In genomic region chr3:152100491-152101086, GRCh38 we compare ENCODE assay signal across 12 cellular contexts.
A peak's percentile ranks its signal among the peaks of the same experiment; 100 is the strongest.
DNase-seq lines count a peak whose midpoint lies in the region; ATAC-seq and TF ChIP-seq lines count a peak whose summit lies in the region.
"Had no signal": no experiment of that assay in that cellular context is flagged by ENCODE, and none has a peak within 500 bp of the region (broad histone marks: within the 10 kb centered on the region; RNA-seq: fewer than 3 reads in every experiment).

No MANE protein-coding gene starts in this region.

- H3K36me3 Mint-ChIP-seq in activated B cell treated with CpG ODN at 0.5 μM for 24 hours (ENCODE audit: low read depth), result no peaks in the 10 kb centered on the region

- ATAC-seq in DND-41 (ENCODE audit: insufficient read depth, low read depth), result peak; percentile 64
- peak; percentile 96 for ATAC-seq in HG03159 (IDR thresholded peaks at IDR 0.05; ENCODE audit: unreplicated experiment)
- peak; percentile 25 for ATAC-seq in activated B cell treated with CpG ODN at 0.5 μM for 24 hours (ENCODE audit: low read depth)

- 97% methylated on average over 3 of the region's 3 CpGs for WGBS in esophagus muscularis mucosa
- WGBS in ovary, 3 donors, result 87 to 94% (median 90%) methylated on average over 3 of the region's 3 CpGs

- POLR2A ChIA-PET in activated B cell treated with CpG ODN at 0.5 μM for 24 hours (lab: Charles Lee), result no interaction called here

- no peak for TF ChIP-seq CTCF in DND-41 (IDR thresholded peaks at IDR 0.05; ENCODE audit: borderline replicate concordance, extremely low read depth, low read length, poor library complexity, severe bottlenecking)
- TF ChIP-seq CTCF in GM20000 (IDR thresholded peaks at IDR 0.05; ENCODE audit: extremely low read depth, missing control alignments), result no peak
- no peak for TF ChIP-seq CTCF in activated B cell treated with CpG ODN at 0.5 μM for 24 hours (IDR thresholded peaks at IDR 0.05)
- no peak for TF ChIP-seq CTCF in esophagus muscularis mucosa (IDR thresholded peaks at IDR 0.05)
- TF ChIP-seq CTCF in ovary (IDR thresholded peaks at IDR 0.05), result no peak

- CTCF ChIA-PET in activated B cell treated with CpG ODN at 0.5 μM for 24 hours (lab: Charles Lee), result no interaction called here

- H3K9ac ChIP-seq in DND-41 (ENCODE audit: low read depth, low read length), result no peak overlapping the region

- H3K27ac Mint-ChIP-seq in activated B cell treated with CpG ODN at 0.5 μM for 24 hours, result no peak overlapping the region
- H3K27ac Mint-ChIP-seq: stimulated activated naive CD8-positive, alpha-beta T cell treated with anti-CD3 and anti-CD28 coated beads, Interleukin-15, Interleukin-2, amounts not matched to agents 100 ng/mL and 50 ng/mL, for 24 hours had no signal

- TF ChIP-seq POLR2A in esophagus muscularis mucosa (IDR thresholded peaks at IDR 0.05; ENCODE audit: low read depth) (no peak), ovary (IDR thresholded peaks at IDR 0.05) (no peak)

- TF ChIP-seq EP300 in esophagus muscularis mucosa (IDR thresholded peaks at IDR 0.05), result no peak
- no peak for TF ChIP-seq EP300 in ovary (IDR thresholded peaks at IDR 0.05)

- no peak overlapping the region for H2AFZ ChIP-seq in DND-41 (ENCODE audit: low read depth, low read length)

- no peaks in the 10 kb centered on the region for H3K9me3 Mint-ChIP-seq in activated B cell treated with CpG ODN at 0.5 μM for 24 hours
- H3K9me3 Mint-ChIP-seq: neural crest cell; stimulated activated naive CD8-positive, alpha-beta T cell treated with anti-CD3 and anti-CD28 coated beads, Interleukin-15, Interleukin-2, amounts not matched to agents 100 ng/mL and 50 ng/mL, for 24 hours had no signal

- no peak overlapping the region for H3K4me2 ChIP-seq in DND-41 (ENCODE audit: insufficient read depth, low read length)

- H3K27me3 ChIP-seq in DND-41 (ENCODE audit: insufficient read depth, low read length, poor library complexity) (no peaks in the 10 kb centered on the region), esophagus muscularis mucosa (no peaks in the 10 kb centered on the region), ovary (no peaks in the 10 kb centered on the region)

- peaks cover 9% of the 10 kb centered on the region for H3K4me1 Mint-ChIP-seq in activated B cell treated with CpG ODN at 0.5 μM for 24 hours
- H3K4me1 Mint-ChIP-seq: neural crest cell had no signal

- no peak overlapping the region for H3K4me3 ChIP-seq in DND-41 (ENCODE audit: low read depth in 1 of 2, low read length in 2 of 2)
- H3K4me3 ChIP-seq in esophagus muscularis mucosa, result no peak overlapping the region
- H3K4me3 ChIP-seq in ovary, result no peak overlapping the region

- no peak overlapping the region for H3K4me3 Mint-ChIP-seq in activated B cell treated with CpG ODN at 0.5 μM for 24 hours
- H3K4me3 Mint-ChIP-seq: neural crest cell; stimulated activated naive CD8-positive, alpha-beta T cell treated with anti-CD3 and anti-CD28 coated beads, Interleukin-15, Interleukin-2, amounts not matched to agents 100 ng/mL and 50 ng/mL, for 24 hours had no signal

- H3K9me3 ChIP-seq in DND-41 (ENCODE audit: insufficient read depth, low read length, severe bottlenecking), result no peaks in the 10 kb centered on the region
- H3K9me3 ChIP-seq in esophagus muscularis mucosa, result no peaks in the 10 kb centered on the region
- H3K9me3 ChIP-seq in ovary, result no peaks in the 10 kb centered on the region
- H3K9me3 ChIP-seq: BE2C had no signal

- H3K4me1 ChIP-seq in DND-41 (ENCODE audit: insufficient read depth, low read length) (no peaks in the 10 kb centered on the region), esophagus muscularis mucosa (peaks cover 0 to 23% (median 11%) of the 10 kb centered on the region in 4 donors), ovary (ENCODE audit: insufficient read depth) (no peaks in the 10 kb centered on the region)
- H3K4me1 ChIP-seq: BE2C had no signal

- H4K20me1 ChIP-seq in DND-41 (ENCODE audit: insufficient read depth, low read length), result no peaks in the 10 kb centered on the region

- no peaks in the 10 kb centered on the region for H3K79me2 ChIP-seq in DND-41 (ENCODE audit: insufficient read depth, low read length)

- intact Hi-C loops in activated B cell treated with CpG ODN at 0.5 μM for 24 hours (cut with micrococcal nuclease), result no loop called here
- intact Hi-C loops in esophagus muscularis mucosa (cut with DNase I), result no loop called here
- intact Hi-C loops in ovary (cut with DNase I), result no loop called here

- H3K27ac ChIP-seq in DND-41 (ENCODE audit: low read length), result no peak overlapping the region
- no peak overlapping the region for H3K27ac ChIP-seq in esophagus muscularis mucosa (replicated peaks in 1 of 4)
- no peak overlapping the region for H3K27ac ChIP-seq in ovary
- H3K27ac ChIP-seq: VCaP had no signal

- H3K27me3 Mint-ChIP-seq in activated B cell treated with CpG ODN at 0.5 μM for 24 hours, result no peaks in the 10 kb centered on the region
- H3K27me3 Mint-ChIP-seq: stimulated activated naive CD8-positive, alpha-beta T cell treated with anti-CD3 and anti-CD28 coated beads, Interleukin-15, Interleukin-2, amounts not matched to agents 100 ng/mL and 50 ng/mL, for 24 hours had no signal

- H3K36me3 ChIP-seq in DND-41 (ENCODE audit: insufficient read depth, low read length), result no peaks in the 10 kb centered on the region
- H3K36me3 ChIP-seq in esophagus muscularis mucosa, result no peaks in the 10 kb centered on the region
- no peaks in the 10 kb centered on the region for H3K36me3 ChIP-seq in ovary
- H3K36me3 ChIP-seq: BE2C had no signal

- DNase-seq in DND-41, result peak; percentile 18
- DNase-seq in GM20000 (ENCODE audit: low spot score), result peak; percentile 28
- DNase-seq in activated B cell treated with CpG ODN at 0.5 μM for 24 hours, result no peak
- no peak for DNase-seq in NCI-H510A (lab: John Stamatoyannopoulos, UW)
- DNase-seq in esophagus muscularis mucosa (ENCODE audit: extremely low spot score), result no peak
- DNase-seq in ovary, result no peak
- DNase-seq in activated CD4-positive, CD25-positive, alpha-beta regulatory T cell treated with anti-CD3 and anti-CD28 coated beads, Interleukin-2, amount 50 U/mL, for 72 hours, result no peak
- DNase-seq: BE2C had no signal

Comparison
In these comparisons a context has a peak if more than half of its experiments do, and no peak if none do; other contexts are left out.
1. ATAC-seq: peak in every context shown above with its lines; median percentile 96 in HG03159; 64 in DND-41; 25 in activated B cell treated with CpG ODN at 0.5 μM for 24 hours.
2. DNase-seq: peak in DND-41 (single experiment) and GM20000 (single experiment); none in activated B cell treated with CpG ODN at 0.5 μM for 24 hours (single experiment), NCI-H510A (single experiment), esophagus muscularis mucosa (single experiment), ovary (0 of 5) and activated CD4-positive, CD25-positive, alpha-beta regulatory T cell treated with anti-CD3 and anti-CD28 coated beads, Interleukin-2, amount 50 U/mL, for 72 hours (single experiment).